ENCODE assay signal across 26 cellular contexts in genomic region chr2:69636395-69636794, GRCh38.
"Had no signal": no experiment of that assay in that cellular context is flagged by ENCODE, and none has a peak within 500 bp of the region (broad histone marks: within the 10 kb centered on the region; RNA-seq: fewer than 3 reads in every experiment).

No MANE protein-coding gene starts in this region.

- H3K27me3 Mint-ChIP-seq: activated CD4-positive, alpha-beta T cell treated with anti-CD3 and anti-CD28 coated beads, Interleukin-2, amount 10 ng/mL, durations not matched to agents 24 days and 14 days; activated naive CD4-positive, alpha-beta T cell treated with anti-CD3 and anti-CD28 coated beads, Interleukin-2, amount 50 U/mL, for 24 hours; activated naive CD8-positive, alpha-beta T cell treated with anti-CD3 and anti-CD28 coated beads, Interleukin-2, amount 10 ng/mL, durations not matched to agents 7 days and 5 days; activated T-cell treated with anti-CD3 and anti-CD28 coated beads, Interleukin-2, amount 50 U/mL, for 24 hours had no signal

- H3K9me3 Mint-ChIP-seq: activated CD4-positive, alpha-beta T cell treated with anti-CD3 and anti-CD28 coated beads, Interleukin-2, amount 10 ng/mL, durations not matched to agents 24 days and 14 days; activated naive CD4-positive, alpha-beta T cell treated with anti-CD3 and anti-CD28 coated beads, Interleukin-2, amount 50 U/mL, for 24 hours; activated naive CD8-positive, alpha-beta T cell treated with anti-CD3 and anti-CD28 coated beads, Interleukin-2, amount 10 ng/mL, durations not matched to agents 7 days and 5 days; activated T-cell treated with anti-CD3 and anti-CD28 coated beads, Interleukin-2, amount 50 U/mL, for 24 hours; activated T-helper 2 cell treated with anti-CD3 and anti-CD28 coated beads, Interferon-gamma antibody, Interleukin-2, Interleukin-4, amounts not matched to agents 10 μg/mL and 5 μg/mL and 100 μg/mL, durations not matched to agents 14 hours and 24 hours and 36 hours had no signal

- H3K36me3 ChIP-seq: ascending aorta had no signal

- ATAC-seq: activated CD8-positive, alpha-beta T cell treated with anti-CD3 and anti-CD28 coated beads, Interleukin-2, amount 10 ng/mL, durations not matched to agents 7 days and 5 days; Panc1 had no signal

- H3K9me3 ChIP-seq: ascending aorta, SJCRH30 had no signal

- DNase-seq: activated CD4-positive, alpha-beta T cell treated with anti-CD3 and anti-CD28 coated beads, Interleukin-2, amount 10 ng/mL, durations not matched to agents 24 days and 14 days; activated CD4-positive, alpha-beta T cell treated with anti-CD3 and anti-CD28 coated beads, Interleukin-2, amount 50 U/mL, for 48 hours; activated CD8-positive, alpha-beta T cell treated with anti-CD3 and anti-CD28 coated beads, Interleukin-2, amount 10 ng/mL, durations not matched to agents 7 days and 5 days; activated gamma-delta T cell; activated naive CD4-positive, alpha-beta T cell treated with Interleukin-2 at 50 U/mL for 16 hours; activated naive CD8-positive, alpha-beta T cell treated with anti-CD3 and anti-CD28 coated beads, Interleukin-2, amount 10 ng/mL, durations not matched to agents 7 days and 5 days; activated T-cell treated with anti-CD3 and anti-CD28 coated beads, Interleukin-2, amount 50 U/mL, for 24 hours; amygdala; Karpas-422; MM.1S; MV-4-11; NCI-H1105; NCI-H1436; NCI-H1694; NCI-H1930; NCI-H2081 treated with DMSO at 0.1 percent for 48 hours; NCI-H226; NCI-H524 treated with DMSO at 0.1 percent for 48 hours; SHP77; SJCRH30; T1000 had no signal

- H3K4me3 Mint-ChIP-seq: activated CD4-positive, alpha-beta T cell treated with anti-CD3 and anti-CD28 coated beads, Interleukin-2, amount 10 ng/mL, durations not matched to agents 24 days and 14 days; activated CD8-positive, alpha-beta T cell treated with anti-CD3 and anti-CD28 coated beads, Interleukin-2, amount 10 ng/mL, durations not matched to agents 7 days and 5 days; activated naive CD8-positive, alpha-beta T cell treated with anti-CD3 and anti-CD28 coated beads, Interleukin-2, amount 10 ng/mL, durations not matched to agents 7 days and 5 days; activated T-cell treated with anti-CD3 and anti-CD28 coated beads, Interleukin-2, amount 50 U/mL, for 24 hours had no signal

- H3K27ac ChIP-seq: ascending aorta, SJCRH30, SK-N-MC had no signal

- H3K27ac Mint-ChIP-seq: activated CD4-positive, alpha-beta T cell treated with anti-CD3 and anti-CD28 coated beads, Interleukin-2, amount 10 ng/mL, durations not matched to agents 24 days and 14 days; activated CD8-positive, alpha-beta T cell treated with anti-CD3 and anti-CD28 coated beads, Interleukin-2, amount 10 ng/mL, durations not matched to agents 7 days and 5 days; activated naive CD8-positive, alpha-beta T cell treated with anti-CD3 and anti-CD28 coated beads, Interleukin-2, amount 10 ng/mL, durations not matched to agents 7 days and 5 days had no signal

- H3K4me3 ChIP-seq: ascending aorta, SJCRH30, SK-N-MC had no signal

- H3K27me3 ChIP-seq: ascending aorta, SJCRH30 had no signal

- H3K4me1 ChIP-seq: SJCRH30 had no signal
